Comparison of ENCODE assay signal across 1 cellular context in the genomic region with DNA sequence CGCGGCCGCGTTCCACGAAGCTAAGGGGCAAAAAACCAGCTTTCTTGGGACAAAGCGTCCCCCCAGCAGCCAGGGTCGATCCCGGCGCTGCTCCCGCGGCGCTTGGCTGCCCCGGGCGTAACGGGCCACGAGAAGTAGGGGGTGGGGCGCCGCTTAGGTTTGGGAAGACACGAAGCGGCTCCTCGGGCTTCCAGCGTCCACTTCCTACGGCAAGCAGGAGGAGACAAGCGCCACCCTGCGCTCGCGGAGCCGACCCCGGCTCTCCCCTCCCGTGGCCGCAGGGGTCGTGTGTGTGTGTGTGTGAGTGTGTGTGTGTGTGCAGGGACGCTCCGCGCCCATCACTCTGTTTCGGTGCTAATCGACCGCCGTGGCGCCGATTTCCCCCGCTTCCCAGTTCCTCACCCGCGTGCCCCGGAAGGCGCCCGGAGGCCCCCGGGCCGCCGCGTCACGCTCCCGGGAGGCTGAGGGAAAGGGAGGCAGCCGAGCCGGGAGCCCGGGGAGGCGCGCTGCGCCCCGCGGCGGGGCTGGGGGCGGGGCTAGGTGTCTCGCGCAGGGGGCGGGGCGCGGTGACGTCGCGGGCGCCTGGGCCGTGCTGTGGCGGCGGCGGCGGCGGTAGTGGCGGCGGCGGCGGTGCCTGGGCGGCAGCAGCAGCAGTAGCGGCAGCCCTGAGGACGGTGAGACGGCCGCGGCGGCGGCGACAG.
A peak's percentile ranks its signal among the peaks of the same experiment; 100 is the strongest.
TF ChIP-seq lines count a peak whose summit lies in the region.

Gene ERC1 (plus strand): TSS at position 575 of the 701 bp plus-strand sequence. CDS start 36,681 bp downstream, outside the sequence.

TF ChIP-seq in K562, 482 proteins besides CTCF, POLR2A, EP300 and RAD21 (continued from another document and continues in another):
- TF ChIP-seq RERE (CRISPR knock-in tag; IDR thresholded peaks at IDR 0.05; ENCODE audit: borderline replicate concordance) (no peak), POLR3G (IDR thresholded peaks at IDR 0.05; ENCODE audit: extremely low read depth, insufficient read length, insufficient replicate concordance) (no peak), ZNF184 (CRISPR knock-in tag; IDR thresholded peaks at IDR 0.05) (no peak), ZKSCAN3 (CRISPR knock-in tag; IDR thresholded peaks at IDR 0.05) (no peak), MEF2A (IDR thresholded peaks at IDR 0.05; ENCODE audit: control insufficient read depth, low read depth, low read length) (no peak), ZNF224 (CRISPR knock-in tag; IDR thresholded peaks at IDR 0.05) (no peak), ZNF57 (CRISPR knock-in tag; IDR thresholded peaks at IDR 0.05) (no peak), PHF20 (IDR thresholded peaks at IDR 0.05; ENCODE audit: partially characterized antibody) (peak; percentile 70), E2F3 (CRISPR knock-in tag; IDR thresholded peaks at IDR 0.05) (0 out of 2 replicates have a peak, but pooled peaks have one; percentile 54), POLR2B (IDR thresholded peaks at IDR 0.05; ENCODE audit: low read depth, partially characterized antibody) (peak; percentile 79), ZFX (CRISPR knock-in tag; IDR thresholded peaks at IDR 0.05) (peak; percentile 84), CXXC5 (CRISPR knock-in tag; IDR thresholded peaks at IDR 0.05) (peak; percentile 84), TEAD2 (tag; IDR thresholded peaks at IDR 0.05) (no peak), ZBED1 (IDR thresholded peaks at IDR 0.05) (no peak), ZNF561 (CRISPR knock-in tag; conservative IDR thresholded peaks at IDR 0.05) (no peak), NR4A1 (CRISPR knock-in tag; IDR thresholded peaks at IDR 0.05) (no peak), NR4A1 (tag; IDR thresholded peaks at IDR 0.05) (no peak), MCM7 (IDR thresholded peaks at IDR 0.05) (no peak), OTX1 (CRISPR knock-in tag; IDR thresholded peaks at IDR 0.05) (0 out of 2 replicates have a peak, but pooled peaks have one; percentile 20), ZNF695 (CRISPR knock-in tag; IDR thresholded peaks at IDR 0.05) (no peak), ZNF407 (IDR thresholded peaks at IDR 0.05; ENCODE audit: low read depth) (peak; percentile 94), CREB5 (CRISPR knock-in tag; IDR thresholded peaks at IDR 0.05) (no peak), RBBP5 (IDR thresholded peaks at IDR 0.05; ENCODE audit: borderline replicate concordance, insufficient read depth, low read length, poor library complexity, severe bottlenecking) (peak; percentile 76), STAT5B (CRISPR knock-in tag; IDR thresholded peaks at IDR 0.05) (no peak), L3MBTL2 (IDR thresholded peaks at IDR 0.05) (peak; percentile 93), BRD4 (IDR thresholded peaks at IDR 0.05) (peak; percentile 66; the same call in 1 of the 2 replicates), HSF4 (CRISPR knock-in tag; IDR thresholded peaks at IDR 0.05; ENCODE audit: borderline replicate concordance) (no peak), E2F5 (CRISPR knock-in tag; IDR thresholded peaks at IDR 0.05) (no peak), RUNX1 (IDR thresholded peaks at IDR 0.05; ENCODE audit: low read depth) (no peak)
- TF ChIP-seq, protein P1, sequence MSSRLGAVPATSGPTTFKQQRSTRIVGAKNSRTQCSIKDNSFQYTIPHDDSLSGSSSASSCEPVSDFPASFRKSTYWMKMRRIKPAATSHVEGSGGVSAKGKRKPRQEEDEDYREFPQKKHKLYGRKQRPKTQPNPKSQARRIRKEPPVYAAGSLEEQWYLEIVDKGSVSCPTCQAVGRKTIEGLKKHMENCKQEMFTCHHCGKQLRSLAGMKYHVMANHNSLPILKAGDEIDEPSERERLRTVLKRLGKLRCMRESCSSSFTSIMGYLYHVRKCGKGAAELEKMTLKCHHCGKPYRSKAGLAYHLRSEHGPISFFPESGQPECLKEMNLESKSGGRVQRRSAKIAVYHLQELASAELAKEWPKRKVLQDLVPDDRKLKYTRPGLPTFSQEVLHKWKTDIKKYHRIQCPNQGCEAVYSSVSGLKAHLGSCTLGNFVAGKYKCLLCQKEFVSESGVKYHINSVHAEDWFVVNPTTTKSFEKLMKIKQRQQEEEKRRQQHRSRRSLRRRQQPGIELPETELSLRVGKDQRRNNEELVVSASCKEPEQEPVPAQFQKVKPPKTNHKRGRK (tag; IDR thresholded peaks at IDR 0.05) = no peak
- TF ChIP-seq, protein P2, sequence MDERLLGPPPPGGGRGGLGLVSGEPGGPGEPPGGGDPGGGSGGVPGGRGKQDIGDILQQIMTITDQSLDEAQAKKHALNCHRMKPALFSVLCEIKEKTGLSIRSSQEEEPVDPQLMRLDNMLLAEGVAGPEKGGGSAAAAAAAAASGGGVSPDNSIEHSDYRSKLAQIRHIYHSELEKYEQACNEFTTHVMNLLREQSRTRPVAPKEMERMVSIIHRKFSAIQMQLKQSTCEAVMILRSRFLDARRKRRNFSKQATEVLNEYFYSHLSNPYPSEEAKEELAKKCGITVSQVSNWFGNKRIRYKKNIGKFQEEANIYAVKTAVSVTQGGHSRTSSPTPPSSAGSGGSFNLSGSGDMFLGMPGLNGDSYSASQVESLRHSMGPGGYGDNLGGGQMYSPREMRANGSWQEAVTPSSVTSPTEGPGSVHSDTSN (CRISPR knock-in tag; IDR thresholded peaks at IDR 0.05; ENCODE audit: low read depth) = no peak
- TF ChIP-seq, protein P2 (tag; conservative IDR thresholded peaks at IDR 0.05; ENCODE audit: low read depth) = no peak
- TF ChIP-seq, protein P3, sequence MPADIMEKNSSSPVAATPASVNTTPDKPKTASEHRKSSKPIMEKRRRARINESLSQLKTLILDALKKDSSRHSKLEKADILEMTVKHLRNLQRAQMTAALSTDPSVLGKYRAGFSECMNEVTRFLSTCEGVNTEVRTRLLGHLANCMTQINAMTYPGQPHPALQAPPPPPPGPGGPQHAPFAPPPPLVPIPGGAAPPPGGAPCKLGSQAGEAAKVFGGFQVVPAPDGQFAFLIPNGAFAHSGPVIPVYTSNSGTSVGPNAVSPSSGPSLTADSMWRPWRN (IDR thresholded peaks at IDR 0.05; ENCODE audit: low read depth) = no peak
